ENCODE assay signal across 14 cellular contexts in genomic region chr15:85974348-85974705, GRCh38.
DNase-seq lines count a peak whose midpoint lies in the region; ATAC-seq, FAIRE-seq and TF ChIP-seq lines count a peak whose summit lies in the region.
"Had no signal": no experiment of that assay in that cellular context is flagged by ENCODE, and none has a peak within 500 bp of the region (broad histone marks: within the 10 kb centered on the region; RNA-seq: fewer than 3 reads in every experiment).

No MANE protein-coding gene starts in this region.

- peak; percentile 24; the same call in 1 of the 2 replicates for ATAC-seq in WTC11
- ATAC-seq: natural killer cell treated with Interleukin-12 subunit alpha and Interleukin-12 subunit beta and Interleukin-15 and Interleukin-18, amount 100 ng/mL, for 72 hours had no signal

- H3K27me3 Mint-ChIP-seq in WTC11 (ENCODE audit: low read depth) = no peaks in the 10 kb centered on the region
- H3K27me3 Mint-ChIP-seq: activated CD4-positive, alpha-beta T cell treated with anti-CD3 and anti-CD28 coated beads, Interleukin-2, amount 10 ng/mL, durations not matched to agents 24 days and 14 days had no signal

- 77% methylated on average over 3 of the region's 3 CpGs for WGBS in hepatocyte (ENCODE audit: low lambda C conversion rate, missing lambda C conversion rate)

- H3K4me3 Mint-ChIP-seq in WTC11 = no peak overlapping the region
- H3K4me3 Mint-ChIP-seq: activated CD4-positive, alpha-beta T cell treated with anti-CD3 and anti-CD28 coated beads, Interleukin-2, amount 10 ng/mL, durations not matched to agents 24 days and 14 days; memory B cell; natural killer cell treated with Interleukin-12 subunit alpha and Interleukin-12 subunit beta and Interleukin-15 and Interleukin-18, amount 100 ng/mL, for 72 hours had no signal

- H3K9me2 ChIP-seq in hepatocyte (replicated peaks; ENCODE audit: insufficient read depth) = no peaks in the 10 kb centered on the region

- CTCF ChIA-PET in WTC11 (lab: Charles Lee) = no interaction called here

- H3K9me3 Mint-ChIP-seq in WTC11 = peaks cover 17% of the 10 kb centered on the region
- H3K9me3 Mint-ChIP-seq: natural killer cell treated with Interleukin-12 subunit alpha and Interleukin-12 subunit beta and Interleukin-15 and Interleukin-18, amount 100 ng/mL, for 72 hours had no signal

- H3K27me3 ChIP-seq in hepatocyte (no peaks in the 10 kb centered on the region), skeletal muscle satellite cell (ENCODE audit: control insufficient read depth, insufficient read depth, low read length) (no peaks in the 10 kb centered on the region)
- H3K27me3 ChIP-seq: stomach had no signal

- H3K79me2 ChIP-seq in hepatocyte = no peaks in the 10 kb centered on the region

- no peak overlapping the region for H3K27ac ChIP-seq in hepatocyte
- H3K27ac ChIP-seq: dorsolateral prefrontal cortex, stomach had no signal

- H3K4me1 Mint-ChIP-seq in WTC11 = peaks cover 8% of the 10 kb centered on the region
- H3K4me1 Mint-ChIP-seq: activated CD4-positive, alpha-beta T cell treated with anti-CD3 and anti-CD28 coated beads, Interleukin-2, amount 10 ng/mL, durations not matched to agents 24 days and 14 days; memory B cell had no signal

- no peak overlapping the region for H3K4me2 ChIP-seq in hepatocyte
- peak overlapping the region; percentile 2 for H3K4me2 ChIP-seq in skeletal muscle satellite cell (ENCODE audit: low read length)

- no peak overlapping the region for H3K9ac ChIP-seq in skeletal muscle satellite cell (ENCODE audit: low read depth, low read length)

- FAIRE-seq in HTR-8/SVneo (lab: Jason Lieb, UNC) = no peak
- FAIRE-seq: H1 had no signal

- no peak for TF ChIP-seq CTCF in WTC11 (IDR thresholded peaks at IDR 0.05)
- TF ChIP-seq CTCF in hepatocyte (IDR thresholded peaks at IDR 0.05; ENCODE audit: poor library complexity) = no peak

- DNase-seq in HTR-8/SVneo (ENCODE audit: insufficient read length, low spot score) (peak; percentile 5), WTC11 (ENCODE audit: low spot score) (no peak), hepatocyte (ENCODE audit: low spot score) (peak; percentile 51), NCI-H1694 treated with DMSO at 0.1 percent for 48 hours (lab: John Stamatoyannopoulos, UW) (no peak), middle frontal gyrus (ENCODE audit: extremely low spot score, low spot score) (no peak), AG20443 (ENCODE audit: low spot score) (no peak)
- no peak for DNase-seq in stimulated activated CD4-positive, alpha-beta T cell treated with anti-CD3 and anti-CD28 coated beads, Interleukin-4, amount 100 ng/mL, for 1 hour
- DNase-seq: activated CD4-positive, alpha-beta T cell treated with anti-CD3 and anti-CD28 coated beads, Interleukin-2, amount 10 ng/mL, durations not matched to agents 24 days and 14 days; dorsolateral prefrontal cortex; stomach had no signal

- no peaks in the 10 kb centered on the region for H3K36me3 Mint-ChIP-seq in WTC11

- peak overlapping the region; percentile 29; the same call in 1 of the 2 replicates for H3K27ac Mint-ChIP-seq in WTC11
- H3K27ac Mint-ChIP-seq: activated CD4-positive, alpha-beta T cell treated with anti-CD3 and anti-CD28 coated beads, Interleukin-2, amount 10 ng/mL, durations not matched to agents 24 days and 14 days; memory B cell; natural killer cell treated with Interleukin-12 subunit alpha and Interleukin-12 subunit beta and Interleukin-15 and Interleukin-18, amount 100 ng/mL, for 72 hours had no signal

- no peak overlapping the region for H3K4me3 ChIP-seq in hepatocyte
- H3K4me3 ChIP-seq in skeletal muscle satellite cell (ENCODE audit: low read length) = no peak overlapping the region
- H3K4me3 ChIP-seq: dorsolateral prefrontal cortex, stomach had no signal

- H3K4me1 ChIP-seq in hepatocyte (ENCODE audit: insufficient read depth) = peaks cover 13% of the 10 kb centered on the region
- peaks cover 16% of the 10 kb centered on the region for H3K4me1 ChIP-seq in skeletal muscle satellite cell (ENCODE audit: control insufficient read depth, insufficient read depth, low read length)
- H3K4me1 ChIP-seq: stomach had no signal

- POLR2A ChIA-PET in WTC11 (lab: Charles Lee) = no interaction called here

- no peaks in the 10 kb centered on the region for H4K20me1 ChIP-seq in hepatocyte (ENCODE audit: insufficient read depth, poor library complexity, severe bottlenecking)

- no peak overlapping the region for H2AFZ ChIP-seq in hepatocyte

- H3K36me3 ChIP-seq in hepatocyte (replicated peaks; ENCODE audit: insufficient read depth, low read depth) (no peaks in the 10 kb centered on the region), skeletal muscle satellite cell (ENCODE audit: insufficient read depth, low read length) (no peaks in the 10 kb centered on the region)
- H3K36me3 ChIP-seq: stomach had no signal

- H3K9me3 ChIP-seq in hepatocyte (ENCODE audit: low read depth) (no peaks in the 10 kb centered on the region), skeletal muscle satellite cell (replicated peaks; ENCODE audit: low read length) (no peaks in the 10 kb centered on the region)

TF ChIP-seq in WTC11, 78 proteins besides CTCF, POLR2A, EP300 and RAD21:
- TF ChIP-seq, protein P1, sequence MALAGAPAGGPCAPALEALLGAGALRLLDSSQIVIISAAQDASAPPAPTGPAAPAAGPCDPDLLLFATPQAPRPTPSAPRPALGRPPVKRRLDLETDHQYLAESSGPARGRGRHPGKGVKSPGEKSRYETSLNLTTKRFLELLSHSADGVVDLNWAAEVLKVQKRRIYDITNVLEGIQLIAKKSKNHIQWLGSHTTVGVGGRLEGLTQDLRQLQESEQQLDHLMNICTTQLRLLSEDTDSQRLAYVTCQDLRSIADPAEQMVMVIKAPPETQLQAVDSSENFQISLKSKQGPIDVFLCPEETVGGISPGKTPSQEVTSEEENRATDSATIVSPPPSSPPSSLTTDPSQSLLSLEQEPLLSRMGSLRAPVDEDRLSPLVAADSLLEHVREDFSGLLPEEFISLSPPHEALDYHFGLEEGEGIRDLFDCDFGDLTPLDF (CRISPR knock-in tag; IDR thresholded peaks at IDR 0.05) = no peak
- TF ChIP-seq CBFB (CRISPR knock-in tag; IDR thresholded peaks at IDR 0.05; ENCODE audit: low read depth) (no peak), CREM (CRISPR knock-in tag; IDR thresholded peaks at IDR 0.05) (no peak), GRHL2 (CRISPR knock-in tag; IDR thresholded peaks at IDR 0.05; ENCODE audit: insufficient replicate concordance, severe bottlenecking) (no peak), RELA (CRISPR knock-in tag; IDR thresholded peaks at IDR 0.05; ENCODE audit: borderline replicate concordance) (no peak), TCF7 (CRISPR knock-in tag; IDR thresholded peaks at IDR 0.05; ENCODE audit: low read depth) (no peak), FOXJ3 (CRISPR knock-in tag; IDR thresholded peaks at IDR 0.05; ENCODE audit: borderline replicate concordance) (no peak), HMGA2 (CRISPR knock-in tag; IDR thresholded peaks at IDR 0.05) (no peak)
- TF ChIP-seq, protein P2, sequence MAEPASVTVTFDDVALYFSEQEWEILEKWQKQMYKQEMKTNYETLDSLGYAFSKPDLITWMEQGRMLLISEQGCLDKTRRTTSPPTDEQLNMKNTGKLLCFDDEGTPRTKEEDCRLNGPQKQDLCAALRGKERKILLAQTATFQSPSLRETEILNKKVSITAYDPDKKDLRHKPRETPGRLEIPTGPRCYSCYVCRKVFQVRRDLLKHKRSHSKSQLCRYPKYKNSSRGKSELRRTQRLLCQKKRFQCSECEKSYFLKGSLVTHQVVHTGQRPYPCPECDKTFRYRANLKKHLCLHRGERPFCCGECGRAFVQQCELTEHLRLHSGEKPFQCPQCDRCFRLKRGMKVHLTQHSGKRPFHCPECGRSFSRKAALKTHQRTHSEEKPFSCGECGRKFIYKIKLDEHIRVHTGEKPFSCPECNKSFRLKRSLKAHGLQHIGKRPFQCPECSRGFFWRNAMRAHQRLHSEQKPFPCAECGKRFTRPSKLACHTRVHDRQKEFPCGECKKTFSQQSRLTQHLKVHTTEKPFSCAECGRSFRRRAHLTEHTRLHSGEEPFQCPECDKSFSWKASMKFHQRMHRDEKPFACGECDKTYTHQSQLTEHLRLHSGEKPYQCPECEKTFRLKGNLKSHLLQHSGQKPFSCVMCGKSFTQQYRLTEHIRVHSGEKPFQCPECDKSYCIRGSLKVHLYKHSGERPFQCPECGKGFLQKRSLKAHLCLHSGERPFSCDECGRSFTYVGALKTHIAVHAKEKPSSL (CRISPR knock-in tag; conservative IDR thresholded peaks at IDR 0.05) = no peak
TF ChIP-seq in WTC11: peak in this region for 0.

Comparison
In these comparisons a context has a peak if more than half of its experiments do, and no peak if none do; other contexts are left out.
1. DNase-seq: peak in HTR-8/SVneo (single experiment) and hepatocyte (single experiment); none in WTC11 (single experiment), NCI-H1694 treated with DMSO at 0.1 percent for 48 hours (single experiment), stimulated activated CD4-positive, alpha-beta T cell treated with anti-CD3 and anti-CD28 coated beads, Interleukin-4, amount 100 ng/mL, for 1 hour (single experiment), middle frontal gyrus (single experiment) and AG20443 (single experiment).